ENCODE assay signal across 14 cellular contexts in genomic region chr3:168988867-168989266, GRCh38.
A peak's percentile ranks its signal among the peaks of the same experiment; 100 is the strongest.
DNase-seq lines count a peak whose midpoint lies in the region; ATAC-seq and TF ChIP-seq lines count a peak whose summit lies in the region.
"Had no signal": no experiment of that assay in that cellular context is flagged by ENCODE, and none has a peak within 500 bp of the region (broad histone marks: within the 10 kb centered on the region; RNA-seq: fewer than 3 reads in every experiment).

No MANE protein-coding gene starts in this region.

- H3K36me3 Mint-ChIP-seq in MCF 10A (ENCODE audit: insufficient read depth, unreplicated experiment) (no peaks in the 10 kb centered on the region), WTC11 (no peaks in the 10 kb centered on the region)
- H3K36me3 Mint-ChIP-seq: CD14-positive monocyte; CD4-positive, alpha-beta memory T cell; IgD-negative memory B cell had no signal

- DNase-seq in mammary epithelial cell: no peak
- DNase-seq in MCF 10A (ENCODE audit: unreplicated experiment): no peak
- DNase-seq in NCI-H446 (lab: John Stamatoyannopoulos, UW): peak; percentile 38 to 73
- no peak for DNase-seq in WTC11 (ENCODE audit: low spot score)
- no peak for DNase-seq in activated CD8-positive, alpha-beta memory T cell treated with anti-CD3 and anti-CD28 coated beads, Interleukin-2, amount 50 U/mL, for 4 hours
- DNase-seq: CD4-positive, alpha-beta memory T cell; DMS53; KBM-7 had no signal

- CTCF ChIA-PET in mammary epithelial cell (lab: Charles Lee; ENCODE audit: low non-redundant PET) (interaction anchor here (0.6 kb wide), 1 partner anchor 581 kb away, joined by 3 read pairs; no protein-coding TSS in a partner anchor), MCF 10A (lab: Yijun Ruan, JAX) (no interaction called here), WTC11 (lab: Charles Lee) (no interaction called here)

- no peaks in the 10 kb centered on the region for H3K9me3 ChIP-seq in mammary epithelial cell (replicated peaks; ENCODE audit: insufficient read depth, low read length)
- H3K9me3 ChIP-seq: BLaER1, HAP-1 had no signal

- no peaks in the 10 kb centered on the region for H3K9me3 Mint-ChIP-seq in MCF 10A (ENCODE audit: unreplicated experiment)
- no peaks in the 10 kb centered on the region for H3K9me3 Mint-ChIP-seq in WTC11
- H3K9me3 Mint-ChIP-seq: CD14-positive monocyte; CD4-positive, alpha-beta memory T cell had no signal

- peaks cover 11% of the 10 kb centered on the region for H3K4me1 Mint-ChIP-seq in MCF 10A (ENCODE audit: insufficient read depth, unreplicated experiment)
- H3K4me1 Mint-ChIP-seq in WTC11: peaks cover 8% of the 10 kb centered on the region
- H3K4me1 Mint-ChIP-seq: CD14-positive monocyte; CD4-positive, alpha-beta memory T cell; IgD-negative memory B cell had no signal

- no peak overlapping the region for H3K9ac ChIP-seq in mammary epithelial cell (ENCODE audit: insufficient read depth, low read length)
- H3K9ac ChIP-seq: BLaER1, GM23248 had no signal

- H3K27me3 ChIP-seq in mammary epithelial cell (ENCODE audit: insufficient read depth, low read length): no peaks in the 10 kb centered on the region
- H3K27me3 ChIP-seq: BLaER1 had no signal

- H3K4me3 Mint-ChIP-seq in MCF 10A (ENCODE audit: unreplicated experiment): no peak overlapping the region
- H3K4me3 Mint-ChIP-seq in WTC11: no peak overlapping the region
- H3K4me3 Mint-ChIP-seq: CD14-positive monocyte; CD4-positive, alpha-beta memory T cell; IgD-negative memory B cell had no signal

- no peaks in the 10 kb centered on the region for H3K79me2 ChIP-seq in mammary epithelial cell (ENCODE audit: insufficient read depth, low read length)

- H4K20me1 ChIP-seq in mammary epithelial cell (ENCODE audit: insufficient read depth, low read length): no peaks in the 10 kb centered on the region
- H4K20me1 ChIP-seq: BLaER1 had no signal

- H3K4me3 ChIP-seq in mammary epithelial cell (replicated peaks in 1 of 3; ENCODE audit: insufficient read depth in 1 of 3, low read depth in 2 of 3, low read length in 3 of 3): no peak overlapping the region
- H3K4me3 ChIP-seq: BLaER1, GM23248, HAP-1 had no signal

- in situ Hi-C loops in mammary epithelial cell (cut with MboI; ENCODE audit: low sequenced_read_pairs in 2 of 2): no loop called here

- TF ChIP-seq CTCF in mammary epithelial cell (conservative IDR thresholded peaks at IDR 0.05 in 1 of 2, IDR thresholded peaks at IDR 0.05 in 1 of 2; ENCODE audit: extremely low read depth in 1 of 2, insufficient read depth in 1 of 2, low read depth in 1 of 2, low read length in 2 of 2) (no peak), MCF 10A (IDR thresholded peaks at IDR 0.05; ENCODE audit: unreplicated experiment) (no peak), WTC11 (IDR thresholded peaks at IDR 0.05) (no peak)

- 0% methylated on average over 1 of the region's 1 CpG for WGBS in mammary epithelial cell (ENCODE audit: low coverage, missing lambda C conversion rate)

- peaks cover 18% of the 10 kb centered on the region for H3K4me1 ChIP-seq in mammary epithelial cell (ENCODE audit: insufficient read depth, low read length)
- H3K4me1 ChIP-seq: BLaER1 had no signal

- POLR2A ChIA-PET in MCF 10A (lab: Yijun Ruan, JAX) (no interaction called here), WTC11 (lab: Charles Lee) (no interaction called here)

- H3K4me2 ChIP-seq in mammary epithelial cell (ENCODE audit: insufficient read depth, low read depth, low read length): no peak overlapping the region
- H3K4me2 ChIP-seq: BLaER1 had no signal

- no TSS peak for BruUV-seq in mammary epithelial cell (replicated peaks; lab: Mats Ljungman, UMichigan)
- BruUV-seq in MCF 10A (replicated peaks; lab: Mats Ljungman, UMichigan): no TSS peak

- H3K27ac Mint-ChIP-seq in MCF 10A (ENCODE audit: low read depth, unreplicated experiment) (no peak overlapping the region), WTC11 (no peak overlapping the region)
- H3K27ac Mint-ChIP-seq: CD14-positive monocyte; CD4-positive, alpha-beta memory T cell; IgD-negative memory B cell had no signal

- no peaks in the 10 kb centered on the region for H3K36me3 ChIP-seq in mammary epithelial cell (ENCODE audit: insufficient read depth, low read length)
- H3K36me3 ChIP-seq: BLaER1, HAP-1 had no signal

- intact Hi-C loops in mammary epithelial cell (cut with micrococcal nuclease) (no loop called here), MCF 10A (cut with micrococcal nuclease) (no loop called here)

- dilution Hi-C loops in mammary epithelial cell (cut with HindIII; ENCODE audit: low sequenced_read_pairs): no loop called here

- no peak for ATAC-seq in WTC11
- no peak for ATAC-seq in GM19035 (IDR thresholded peaks at IDR 0.05; ENCODE audit: unreplicated experiment)

- H2AFZ ChIP-seq in mammary epithelial cell (ENCODE audit: low read depth, low read length): no peak overlapping the region
- H2AFZ ChIP-seq: GM23248 had no signal

- H3K27ac ChIP-seq in mammary epithelial cell (ENCODE audit: insufficient read depth, low read depth, low read length): peak overlapping the region; percentile 5
- H3K27ac ChIP-seq: BLaER1, GM23248 had no signal

- H3K27me3 Mint-ChIP-seq in MCF 10A (ENCODE audit: insufficient read depth, unreplicated experiment) (no peaks in the 10 kb centered on the region), WTC11 (ENCODE audit: low read depth) (no peaks in the 10 kb centered on the region)
- H3K27me3 Mint-ChIP-seq: CD4-positive, alpha-beta memory T cell; IgD-negative memory B cell had no signal

TF ChIP-seq in WTC11, 78 proteins besides CTCF, POLR2A, EP300 and RAD21:
- TF ChIP-seq USF2 (CRISPR knock-in tag; IDR thresholded peaks at IDR 0.05) (no peak), OVOL2 (CRISPR knock-in tag; IDR thresholded peaks at IDR 0.05; ENCODE audit: borderline replicate concordance) (no peak), GABPB1 (CRISPR knock-in tag; IDR thresholded peaks at IDR 0.05) (peak; percentile 28; the same call in 1 of the 2 replicates)

Comparison
In these comparisons a context has a peak if more than half of its experiments do, and no peak if none do; other contexts are left out.
1. DNase-seq: peak in NCI-H446 (2 of 2); none in mammary epithelial cell (single experiment), MCF 10A (single experiment), WTC11 (single experiment) and activated CD8-positive, alpha-beta memory T cell treated with anti-CD3 and anti-CD28 coated beads, Interleukin-2, amount 50 U/mL, for 4 hours (single experiment).